Comparison of ENCODE assay signal across 1 cellular context in the genomic region with DNA sequence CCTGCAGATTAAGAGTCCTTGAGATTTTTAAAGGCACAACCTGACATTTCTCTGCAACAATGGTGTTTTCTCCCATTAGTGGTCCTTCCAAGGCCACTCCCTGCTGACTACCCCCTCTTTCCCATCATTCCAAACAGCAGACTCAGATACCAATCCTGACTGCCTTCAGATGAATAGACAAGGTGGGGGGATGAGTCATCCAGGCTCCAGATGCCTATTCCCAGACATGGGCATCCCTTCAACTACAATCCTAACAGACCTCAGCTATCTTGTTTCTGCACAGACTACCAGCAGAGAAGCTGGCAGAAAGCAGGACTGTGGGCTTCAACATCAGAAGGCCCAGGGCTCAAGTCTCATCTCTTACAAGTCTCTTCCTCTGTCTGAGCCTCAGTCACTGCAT.
A peak's percentile ranks its signal among the peaks of the same experiment; 100 is the strongest.
TF ChIP-seq lines count a peak whose summit lies in the region.

No MANE protein-coding gene starts in this region.

TF ChIP-seq in HEK293, 187 proteins besides CTCF, POLR2A, EP300 and RAD21 (continued from another document):
- TF ChIP-seq, protein P1, sequence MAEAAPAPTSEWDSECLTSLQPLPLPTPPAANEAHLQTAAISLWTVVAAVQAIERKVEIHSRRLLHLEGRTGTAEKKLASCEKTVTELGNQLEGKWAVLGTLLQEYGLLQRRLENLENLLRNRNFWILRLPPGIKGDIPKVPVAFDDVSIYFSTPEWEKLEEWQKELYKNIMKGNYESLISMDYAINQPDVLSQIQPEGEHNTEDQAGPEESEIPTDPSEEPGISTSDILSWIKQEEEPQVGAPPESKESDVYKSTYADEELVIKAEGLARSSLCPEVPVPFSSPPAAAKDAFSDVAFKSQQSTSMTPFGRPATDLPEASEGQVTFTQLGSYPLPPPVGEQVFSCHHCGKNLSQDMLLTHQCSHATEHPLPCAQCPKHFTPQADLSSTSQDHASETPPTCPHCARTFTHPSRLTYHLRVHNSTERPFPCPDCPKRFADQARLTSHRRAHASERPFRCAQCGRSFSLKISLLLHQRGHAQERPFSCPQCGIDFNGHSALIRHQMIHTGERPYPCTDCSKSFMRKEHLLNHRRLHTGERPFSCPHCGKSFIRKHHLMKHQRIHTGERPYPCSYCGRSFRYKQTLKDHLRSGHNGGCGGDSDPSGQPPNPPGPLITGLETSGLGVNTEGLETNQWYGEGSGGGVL (tag by site-specific recombination; IDR thresholded peaks at IDR 0.05) = 0 out of 2 replicates have a peak, but pooled peaks have one; percentile 20
- peak; percentile 78 for TF ChIP-seq ZNF600 (tag by site-specific recombination; IDR thresholded peaks at IDR 0.05)
